Comparison of ENCODE assay signal across 1 cellular context in genomic region chr12:47774664-47775063, GRCh38.
TF ChIP-seq lines count a peak whose summit lies in the region.

No MANE protein-coding gene starts in this region.

TF ChIP-seq in K562, 482 proteins besides CTCF, POLR2A, EP300 and RAD21 (continued from another document):
- no peak for TF ChIP-seq HDAC3 (IDR thresholded peaks at IDR 0.05; ENCODE audit: borderline replicate concordance, partially characterized antibody)
- no peak for TF ChIP-seq SFPQ (IDR thresholded peaks at IDR 0.05; ENCODE audit: low read depth, low read length)
- no peak for TF ChIP-seq ZMIZ1 (IDR thresholded peaks at IDR 0.05; ENCODE audit: low read depth in 2 of 2, low read length in 2 of 2)
- TF ChIP-seq, protein P1, sequence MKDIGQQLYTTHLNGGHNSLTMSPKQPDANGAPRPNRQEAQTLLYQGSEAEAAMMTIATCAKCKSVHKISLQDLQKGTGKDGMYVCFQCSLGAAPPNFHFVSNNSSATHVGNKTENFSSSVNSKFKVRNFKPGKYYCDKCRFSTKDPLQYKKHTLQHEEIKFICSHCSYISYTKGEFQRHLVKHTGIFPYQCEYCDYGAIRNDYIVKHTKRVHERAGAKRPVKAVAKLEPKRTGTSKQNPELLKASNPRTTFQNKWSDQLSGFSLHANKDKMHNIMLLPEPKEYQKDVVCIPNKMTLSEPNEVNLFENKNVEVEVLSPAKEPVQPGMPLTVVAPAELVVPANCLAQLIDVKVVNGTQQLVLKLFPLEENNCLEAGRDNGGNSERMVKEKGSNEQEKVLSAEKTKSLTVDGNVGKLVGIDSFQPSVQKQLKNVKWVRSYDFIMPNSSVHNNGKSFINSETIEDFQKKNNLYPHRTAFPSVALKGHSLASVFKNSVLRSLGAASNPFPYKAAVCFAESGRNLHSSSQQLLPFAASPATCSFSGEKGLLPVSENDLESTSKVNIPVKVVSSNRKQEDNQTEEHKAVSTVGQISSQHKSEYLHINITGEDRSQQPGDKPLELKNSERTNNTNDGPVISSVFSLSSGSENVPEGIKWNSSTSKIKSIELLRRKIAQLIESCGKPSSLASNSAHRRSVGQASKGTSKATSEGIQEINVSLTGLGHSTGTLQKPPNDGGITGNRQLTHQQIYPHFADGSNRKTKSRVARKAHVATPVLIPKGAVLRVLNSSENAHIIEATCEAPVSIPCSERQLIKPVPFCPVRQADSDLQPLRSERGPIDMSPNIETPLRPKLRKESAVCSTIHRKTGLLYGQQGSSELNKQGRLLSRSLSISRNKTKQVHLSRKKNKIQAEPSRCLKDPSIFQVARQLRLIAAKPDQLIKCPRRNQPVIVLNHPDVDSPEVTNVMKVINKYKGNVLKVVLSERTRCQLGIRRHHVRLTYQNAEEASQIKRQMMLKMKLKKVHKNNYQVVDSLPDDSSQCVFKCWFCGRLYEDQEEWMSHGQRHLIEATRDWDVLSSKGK (CRISPR knock-in tag; IDR thresholded peaks at IDR 0.05) = no peak
- TF ChIP-seq, protein P2, sequence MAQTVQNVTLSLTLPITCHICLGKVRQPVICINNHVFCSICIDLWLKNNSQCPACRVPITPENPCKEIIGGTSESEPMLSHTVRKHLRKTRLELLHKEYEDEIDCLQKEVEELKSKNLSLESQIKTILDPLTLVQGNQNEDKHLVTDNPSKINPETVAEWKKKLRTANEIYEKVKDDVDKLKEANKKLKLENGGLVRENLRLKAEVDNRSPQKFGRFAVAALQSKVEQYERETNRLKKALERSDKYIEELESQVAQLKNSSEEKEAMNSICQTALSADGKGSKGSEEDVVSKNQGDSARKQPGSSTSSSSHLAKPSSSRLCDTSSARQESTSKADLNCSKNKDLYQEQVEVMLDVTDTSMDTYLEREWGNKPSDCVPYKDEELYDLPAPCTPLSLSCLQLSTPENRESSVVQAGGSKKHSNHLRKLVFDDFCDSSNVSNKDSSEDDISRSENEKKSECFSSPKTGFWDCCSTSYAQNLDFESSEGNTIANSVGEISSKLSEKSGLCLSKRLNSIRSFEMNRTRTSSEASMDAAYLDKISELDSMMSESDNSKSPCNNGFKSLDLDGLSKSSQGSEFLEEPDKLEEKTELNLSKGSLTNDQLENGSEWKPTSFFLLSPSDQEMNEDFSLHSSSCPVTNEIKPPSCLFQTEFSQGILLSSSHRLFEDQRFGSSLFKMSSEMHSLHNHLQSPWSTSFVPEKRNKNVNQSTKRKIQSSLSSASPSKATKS (CRISPR knock-in tag; IDR thresholded peaks at IDR 0.05) = no peak
- TF ChIP-seq ZNF124 (CRISPR knock-in tag; IDR thresholded peaks at IDR 0.05) = no peak
- TF ChIP-seq, protein P3, sequence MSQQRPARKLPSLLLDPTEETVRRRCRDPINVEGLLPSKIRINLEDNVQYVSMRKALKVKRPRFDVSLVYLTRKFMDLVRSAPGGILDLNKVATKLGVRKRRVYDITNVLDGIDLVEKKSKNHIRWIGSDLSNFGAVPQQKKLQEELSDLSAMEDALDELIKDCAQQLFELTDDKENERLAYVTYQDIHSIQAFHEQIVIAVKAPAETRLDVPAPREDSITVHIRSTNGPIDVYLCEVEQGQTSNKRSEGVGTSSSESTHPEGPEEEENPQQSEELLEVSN (IDR thresholded peaks at IDR 0.05; ENCODE audit: borderline replicate concordance in 1 of 2, extremely low read depth in 1 of 2, insufficient read depth in 1 of 2, insufficient read length in 1 of 2, low read depth in 1 of 2, low read length in 1 of 2, poor library complexity in 1 of 2, severe bottlenecking in 1 of 2) = no peak
- no peak for TF ChIP-seq DDX20 (tag; IDR thresholded peaks at IDR 0.05; ENCODE audit: low read depth)
- TF ChIP-seq ASH1L (IDR thresholded peaks at IDR 0.05; ENCODE audit: borderline replicate concordance, low read depth, partially characterized antibody) = no peak
- 0 out of 4 replicates have a peak, but pooled peaks of 1 of the 2 experiments have one; percentile 29 for TF ChIP-seq FOXA3 (CRISPR knock-in tag; conservative IDR thresholded peaks at IDR 0.05 in 1 of 2, IDR thresholded peaks at IDR 0.05 in 1 of 2)
- peak in 1 of 3 experiments; percentile 33 for TF ChIP-seq YY1 (IDR thresholded peaks at IDR 0.05; ENCODE audit: borderline replicate concordance in 1 of 3, control insufficient read depth in 1 of 3, extremely low read depth in 1 of 3, insufficient read depth in 3 of 3, insufficient read length in 1 of 3, insufficient replicate concordance in 2 of 3, low read depth in 1 of 3, low read length in 2 of 3)
- no peak for TF ChIP-seq ZNF707 (CRISPR knock-in tag; conservative IDR thresholded peaks at IDR 0.05)
- TF ChIP-seq ZKSCAN8 (CRISPR knock-in tag; IDR thresholded peaks at IDR 0.05) = no peak
- no peak for TF ChIP-seq PHB2 (IDR thresholded peaks at IDR 0.05; ENCODE audit: low read depth)
- TF ChIP-seq LCOR (CRISPR knock-in tag; IDR thresholded peaks at IDR 0.05) = no peak
- TF ChIP-seq FOXP1 (CRISPR knock-in tag; IDR thresholded peaks at IDR 0.05) = peak; percentile 75
- no peak for TF ChIP-seq ZNF239 (CRISPR knock-in tag; IDR thresholded peaks at IDR 0.05)
- TF ChIP-seq ZNF217 (CRISPR knock-in tag; IDR thresholded peaks at IDR 0.05) = no peak
- no peak for TF ChIP-seq MYNN (IDR thresholded peaks at IDR 0.05)
- no peak for TF ChIP-seq MYNN (CRISPR knock-in tag; IDR thresholded peaks at IDR 0.05)
- no peak for TF ChIP-seq ZNF41 (CRISPR knock-in tag; conservative IDR thresholded peaks at IDR 0.05)
